1 cellular context compared by ENCODE assay signal in genomic region chr3:71407833-71408232, GRCh38.
TF ChIP-seq lines count a peak whose summit lies in the region.

No MANE protein-coding gene starts in this region.

TF ChIP-seq in HepG2, 621 proteins besides CTCF, POLR2A, EP300 and RAD21:
- no peak for TF ChIP-seq PITX1 (CRISPR knock-in tag; IDR thresholded peaks at IDR 0.05)
- TF ChIP-seq YY1 (IDR thresholded peaks at IDR 0.05; ENCODE audit: insufficient read depth, insufficient replicate concordance, low read depth, low read length): no peak
- TF ChIP-seq GATAD2A (CRISPR knock-in tag; IDR thresholded peaks at IDR 0.05): no peak
- no peak for TF ChIP-seq ZNF550 (CRISPR knock-in tag; IDR thresholded peaks at IDR 0.05; ENCODE audit: borderline replicate concordance)
- no peak for TF ChIP-seq ZNF235 (CRISPR knock-in tag; IDR thresholded peaks at IDR 0.05; ENCODE audit: borderline replicate concordance)
- no peak for TF ChIP-seq FOXA1 (IDR thresholded peaks at IDR 0.05)
- no peak for TF ChIP-seq FOXA1 (CRISPR knock-in tag; IDR thresholded peaks at IDR 0.05)
- no peak for TF ChIP-seq SALL2 (CRISPR knock-in tag; IDR thresholded peaks at IDR 0.05)
- no peak for TF ChIP-seq ARID4A (CRISPR knock-in tag; IDR thresholded peaks at IDR 0.05; ENCODE audit: borderline replicate concordance)
- no peak for TF ChIP-seq SCMH1 (CRISPR knock-in tag; IDR thresholded peaks at IDR 0.05; ENCODE audit: borderline replicate concordance)
- no peak for TF ChIP-seq GMEB2 (CRISPR knock-in tag; IDR thresholded peaks at IDR 0.05; ENCODE audit: low read depth)
